Comparison of ENCODE assay signal across 1 cellular context in the genomic region with DNA sequence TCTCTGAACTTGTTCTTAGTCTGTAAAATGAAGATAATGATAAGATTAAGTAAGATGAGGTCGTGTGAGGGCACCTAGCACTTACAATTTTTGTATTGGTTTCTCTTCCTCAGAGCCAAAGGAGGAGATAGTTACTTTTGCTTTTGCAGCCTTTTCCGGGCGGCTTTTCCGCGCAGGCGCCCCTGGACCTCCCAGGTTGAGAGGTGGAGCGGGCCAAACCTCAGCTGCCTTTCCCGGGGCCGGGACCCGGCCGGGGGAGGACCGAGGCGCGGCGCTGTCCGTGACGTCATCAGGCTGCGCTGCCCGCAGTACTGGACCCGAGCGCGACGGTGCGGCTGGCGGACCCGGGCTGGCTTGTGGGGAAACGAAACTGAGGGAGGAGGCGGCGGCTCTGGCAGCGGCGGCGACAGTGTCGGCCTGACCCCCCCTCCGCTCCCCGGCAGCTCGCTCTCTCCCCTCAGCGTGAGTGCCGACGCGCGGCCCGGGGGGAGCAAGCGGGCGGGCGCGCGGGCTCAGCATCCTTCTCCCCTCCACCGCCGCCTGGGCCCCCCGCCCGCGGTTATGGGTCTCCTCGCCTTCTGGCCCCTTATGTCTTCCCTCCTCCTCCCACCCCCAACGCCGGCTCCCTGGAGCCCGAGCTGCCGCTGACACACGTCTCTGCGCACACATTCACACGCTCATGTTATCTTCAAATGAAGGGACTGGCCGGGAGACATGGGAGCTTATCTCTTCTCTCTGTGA.
A peak's percentile ranks its signal among the peaks of the same experiment; 100 is the strongest.
TF ChIP-seq lines count a peak whose summit lies in the region.

TSS of gene CMTR1 (plus strand) at position 306 of the 741 bp plus-strand sequence. CDS start 2,409 bp downstream, outside the sequence.

TF ChIP-seq in WTC11, 78 proteins besides CTCF, POLR2A, EP300 and RAD21 (continued from another document):
- TF ChIP-seq, protein P1, sequence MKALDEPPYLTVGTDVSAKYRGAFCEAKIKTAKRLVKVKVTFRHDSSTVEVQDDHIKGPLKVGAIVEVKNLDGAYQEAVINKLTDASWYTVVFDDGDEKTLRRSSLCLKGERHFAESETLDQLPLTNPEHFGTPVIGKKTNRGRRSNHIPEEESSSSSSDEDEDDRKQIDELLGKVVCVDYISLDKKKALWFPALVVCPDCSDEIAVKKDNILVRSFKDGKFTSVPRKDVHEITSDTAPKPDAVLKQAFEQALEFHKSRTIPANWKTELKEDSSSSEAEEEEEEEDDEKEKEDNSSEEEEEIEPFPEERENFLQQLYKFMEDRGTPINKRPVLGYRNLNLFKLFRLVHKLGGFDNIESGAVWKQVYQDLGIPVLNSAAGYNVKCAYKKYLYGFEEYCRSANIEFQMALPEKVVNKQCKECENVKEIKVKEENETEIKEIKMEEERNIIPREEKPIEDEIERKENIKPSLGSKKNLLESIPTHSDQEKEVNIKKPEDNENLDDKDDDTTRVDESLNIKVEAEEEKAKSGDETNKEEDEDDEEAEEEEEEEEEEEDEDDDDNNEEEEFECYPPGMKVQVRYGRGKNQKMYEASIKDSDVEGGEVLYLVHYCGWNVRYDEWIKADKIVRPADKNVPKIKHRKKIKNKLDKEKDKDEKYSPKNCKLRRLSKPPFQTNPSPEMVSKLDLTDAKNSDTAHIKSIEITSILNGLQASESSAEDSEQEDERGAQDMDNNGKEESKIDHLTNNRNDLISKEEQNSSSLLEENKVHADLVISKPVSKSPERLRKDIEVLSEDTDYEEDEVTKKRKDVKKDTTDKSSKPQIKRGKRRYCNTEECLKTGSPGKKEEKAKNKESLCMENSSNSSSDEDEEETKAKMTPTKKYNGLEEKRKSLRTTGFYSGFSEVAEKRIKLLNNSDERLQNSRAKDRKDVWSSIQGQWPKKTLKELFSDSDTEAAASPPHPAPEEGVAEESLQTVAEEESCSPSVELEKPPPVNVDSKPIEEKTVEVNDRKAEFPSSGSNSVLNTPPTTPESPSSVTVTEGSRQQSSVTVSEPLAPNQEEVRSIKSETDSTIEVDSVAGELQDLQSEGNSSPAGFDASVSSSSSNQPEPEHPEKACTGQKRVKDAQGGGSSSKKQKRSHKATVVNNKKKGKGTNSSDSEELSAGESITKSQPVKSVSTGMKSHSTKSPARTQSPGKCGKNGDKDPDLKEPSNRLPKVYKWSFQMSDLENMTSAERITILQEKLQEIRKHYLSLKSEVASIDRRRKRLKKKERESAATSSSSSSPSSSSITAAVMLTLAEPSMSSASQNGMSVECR (CRISPR knock-in tag; IDR thresholded peaks at IDR 0.05; ENCODE audit: borderline replicate concordance): peak; percentile 90; the same call in 1 of the 2 replicates
- TF ChIP-seq SMAD4 (CRISPR knock-in tag; IDR thresholded peaks at IDR 0.05) (no peak), SOX15 (CRISPR knock-in tag; IDR thresholded peaks at IDR 0.05) (no peak), ZBTB43 (CRISPR knock-in tag; IDR thresholded peaks at IDR 0.05) (peak; percentile 61), USF2 (CRISPR knock-in tag; IDR thresholded peaks at IDR 0.05) (no peak), CREB1 (CRISPR knock-in tag; IDR thresholded peaks at IDR 0.05) (peak; percentile 87; the same call in 1 of the 2 replicates)
- TF ChIP-seq, protein P2, sequence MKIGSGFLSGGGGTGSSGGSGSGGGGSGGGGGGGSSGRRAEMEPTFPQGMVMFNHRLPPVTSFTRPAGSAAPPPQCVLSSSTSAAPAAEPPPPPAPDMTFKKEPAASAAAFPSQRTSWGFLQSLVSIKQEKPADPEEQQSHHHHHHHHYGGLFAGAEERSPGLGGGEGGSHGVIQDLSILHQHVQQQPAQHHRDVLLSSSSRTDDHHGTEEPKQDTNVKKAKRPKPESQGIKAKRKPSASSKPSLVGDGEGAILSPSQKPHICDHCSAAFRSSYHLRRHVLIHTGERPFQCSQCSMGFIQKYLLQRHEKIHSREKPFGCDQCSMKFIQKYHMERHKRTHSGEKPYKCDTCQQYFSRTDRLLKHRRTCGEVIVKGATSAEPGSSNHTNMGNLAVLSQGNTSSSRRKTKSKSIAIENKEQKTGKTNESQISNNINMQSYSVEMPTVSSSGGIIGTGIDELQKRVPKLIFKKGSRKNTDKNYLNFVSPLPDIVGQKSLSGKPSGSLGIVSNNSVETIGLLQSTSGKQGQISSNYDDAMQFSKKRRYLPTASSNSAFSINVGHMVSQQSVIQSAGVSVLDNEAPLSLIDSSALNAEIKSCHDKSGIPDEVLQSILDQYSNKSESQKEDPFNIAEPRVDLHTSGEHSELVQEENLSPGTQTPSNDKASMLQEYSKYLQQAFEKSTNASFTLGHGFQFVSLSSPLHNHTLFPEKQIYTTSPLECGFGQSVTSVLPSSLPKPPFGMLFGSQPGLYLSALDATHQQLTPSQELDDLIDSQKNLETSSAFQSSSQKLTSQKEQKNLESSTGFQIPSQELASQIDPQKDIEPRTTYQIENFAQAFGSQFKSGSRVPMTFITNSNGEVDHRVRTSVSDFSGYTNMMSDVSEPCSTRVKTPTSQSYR (CRISPR knock-in tag; IDR thresholded peaks at IDR 0.05): 0 out of 2 replicates have a peak, but pooled peaks have one; percentile 54
